8 cellular contexts compared by ENCODE assay signal in the genomic region with DNA sequence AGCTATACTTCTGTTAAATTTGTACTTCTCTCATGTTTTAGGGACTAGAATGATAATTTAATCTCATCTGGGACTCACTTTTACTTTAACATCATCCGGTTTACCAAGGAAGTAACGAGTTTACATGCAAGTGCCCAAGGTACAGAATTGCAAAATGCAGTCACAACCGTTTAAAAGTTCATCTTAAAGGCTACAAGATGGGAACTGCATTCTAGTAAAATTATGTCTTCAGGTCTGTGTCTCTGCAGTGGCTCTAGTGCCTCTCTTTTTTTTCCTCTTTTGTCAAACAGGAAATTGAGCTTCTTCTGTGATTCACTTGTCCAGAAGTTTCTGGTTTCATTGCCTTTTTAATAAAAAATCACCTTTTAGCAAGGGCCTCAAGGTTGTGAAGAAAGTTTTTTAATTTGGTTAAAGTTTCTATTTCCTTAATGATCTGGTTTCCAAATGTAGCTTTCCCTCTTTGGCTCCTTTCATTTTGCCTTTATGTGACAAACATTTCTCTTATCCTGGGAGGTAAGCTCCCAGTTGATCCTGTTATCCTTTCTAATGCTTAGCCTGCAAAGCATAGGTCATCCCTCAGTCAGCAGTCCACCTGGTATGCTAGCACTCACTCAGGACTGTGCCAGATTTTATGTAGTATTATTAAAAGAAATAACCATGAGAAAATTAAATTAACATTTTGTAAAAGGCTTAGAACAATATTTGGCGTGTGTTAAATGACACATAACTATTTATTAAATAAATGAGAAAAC. TPM values are rescaled to one million over a fixed set of nuclear protein-coding genes. Genes with fewer than 3 reads are reported as not detected.
A peak's percentile ranks its signal among the peaks of the same experiment; 100 is the strongest.
DNase-seq lines count a peak whose midpoint lies in the region; ATAC-seq, FAIRE-seq and TF ChIP-seq lines count a peak whose summit lies in the region.

No MANE protein-coding gene starts in this region.

- no peak overlapping the region for H2AFZ ChIP-seq in H9 (ENCODE audit: low read length)

- no peak overlapping the region for H3K18ac ChIP-seq in H9 (ENCODE audit: insufficient read length, low read depth, low read length)

- no peak overlapping the region for H2BK15ac ChIP-seq in H9 (ENCODE audit: low read depth, low read length)

- peak; percentile 39 for FAIRE-seq in RCC 7860 (lab: Jason Lieb, UNC)

- H3K27ac ChIP-seq in H9 (ENCODE audit: insufficient read length, low read depth, low read length), result no peak overlapping the region
- H3K27ac ChIP-seq in rectal smooth muscle tissue (ENCODE audit: low read depth, low read length), result peak overlapping the region; percentile 97

- peaks cover 5 to 19% (median 7%) of the 10 kb centered on the region in 3 experiments; a peak in 6 of 7 replicates for H3K36me3 Mint-ChIP-seq in H9 (ENCODE audit: insufficient read depth in 1 of 3, low read depth in 3 of 3)

- H3K4me3 Mint-ChIP-seq in H9, result peak overlapping the region; percentile 79 to 96

- peak overlapping the region; percentile 89 for H3K4me3 ChIP-seq in epithelial cell of proximal tubule (ENCODE audit: low read depth, low read length)
- peak overlapping the region; percentile 94 for H3K4me3 ChIP-seq in rectal smooth muscle tissue (ENCODE audit: low read length)

- H3K79me1 ChIP-seq in H9 (ENCODE audit: insufficient read depth, low read depth, low read length, poor library complexity, severe bottlenecking), result no peaks in the 10 kb centered on the region

- H4K5ac ChIP-seq in H9 (ENCODE audit: insufficient read length, low read depth, low read length), result no peak overlapping the region

- H3T11ph ChIP-seq in H9 (ENCODE audit: low read length), result no peak overlapping the region

- H4K8ac ChIP-seq in H9 (replicated peaks; ENCODE audit: insufficient read length, low read depth, low read length), result no peak overlapping the region

- ATAC-seq in GM21619 (IDR thresholded peaks at IDR 0.05; ENCODE audit: unreplicated experiment), result no peak

- H3K27ac Mint-ChIP-seq in H9, result peak overlapping the region in 1 of 3 experiments; percentile 73; a peak in 4 of 7 replicates

- no peak overlapping the region for H3K56ac ChIP-seq in H9 (ENCODE audit: insufficient read length, low read depth, low read length)

- no CpG with 5 or more reads among the region's 4 CpGs for WGBS in H9 (ENCODE audit: extremely low coverage, insufficient read length, low lambda C conversion rate)

- no peak overlapping the region for H2BK20ac ChIP-seq in H9 (ENCODE audit: low read depth, low read length, poor library complexity, severe bottlenecking)

- peaks cover 10% of the 10 kb centered on the region for H3K23me2 ChIP-seq in H9 (ENCODE audit: insufficient read length, low read depth, low read length, poor library complexity, severe bottlenecking)

- no peak overlapping the region for H4K91ac ChIP-seq in H9 (ENCODE audit: insufficient read length, low read depth, low read length)

- peak overlapping the region; percentile 92 for H3K4me2 ChIP-seq in H9 (ENCODE audit: insufficient read depth, insufficient read length, low read length)

- no peak overlapping the region for H3K9ac ChIP-seq in H9 (ENCODE audit: extremely low read depth, insufficient read length, low read length)
- H3K9ac ChIP-seq in rectal smooth muscle tissue (ENCODE audit: low read length), result no peak overlapping the region

- H3K36me3 ChIP-seq in rectal smooth muscle tissue (ENCODE audit: control insufficient read depth, insufficient read depth, low read length), result no peaks in the 10 kb centered on the region

- H3K27me3 ChIP-seq in H9 (ENCODE audit: insufficient read depth, low read length), result no peaks in the 10 kb centered on the region
- no peaks in the 10 kb centered on the region for H3K27me3 ChIP-seq in rectal smooth muscle tissue (ENCODE audit: control insufficient read depth, insufficient read depth, low read length)

- H2BK5ac ChIP-seq in H9 (ENCODE audit: insufficient read length, low read length), result no peak overlapping the region

- no peak for DNase-seq in H9
- no peak for DNase-seq in RCC 7860 (ENCODE audit: low spot score)
- DNase-seq in epithelial cell of proximal tubule (ENCODE audit: low read depth), result no peak
- DNase-seq in middle frontal gyrus (ENCODE audit: extremely low spot score, low spot score), result no peak
- no peak for DNase-seq in stimulated activated CD4-positive, alpha-beta T cell treated with anti-CD3 and anti-CD28 coated beads, Interleukin-2, amount 100 ng/mL, for 24 hours
- DNase-seq in NCI-H146 treated with DMSO at 0.1 percent for 48 hours (lab: John Stamatoyannopoulos, UW; ENCODE audit: unreplicated experiment), result no peak

- H3K23ac ChIP-seq in H9 (ENCODE audit: insufficient read length, low read depth, low read length), result no peak overlapping the region

- no peak overlapping the region for H2AK5ac ChIP-seq in H9 (ENCODE audit: insufficient read length, low read length)

- no peaks in the 10 kb centered on the region for H3K9me3 ChIP-seq in H9 (ENCODE audit: control insufficient read depth, low read depth, low read length)

- H2BK12ac ChIP-seq in H9 (ENCODE audit: insufficient read length, low read depth, low read length), result no peak overlapping the region

- H3K4ac ChIP-seq in H9 (ENCODE audit: low read depth, low read length), result no peak overlapping the region

- H3K4me1 ChIP-seq in H9 (ENCODE audit: insufficient read depth, low read length) (no peaks in the 10 kb centered on the region; the same call in 1 of the 2 replicates), rectal smooth muscle tissue (ENCODE audit: control insufficient read depth, insufficient read depth, low read length) (peaks cover 14% of the 10 kb centered on the region)

- peaks cover 32 to 39% of the 10 kb centered on the region in 2 experiments for H3K4me1 Mint-ChIP-seq in H9

- H3K9me3 Mint-ChIP-seq in H9, result no peaks in the 10 kb centered on the region

- TF ChIP-seq CTCF in H9 (conservative IDR thresholded peaks at IDR 0.05), result no peak
- no peak for TF ChIP-seq CTCF in epithelial cell of proximal tubule (conservative IDR thresholded peaks at IDR 0.05; ENCODE audit: low read depth, low read length)

- no peak overlapping the region for H2BK120ac ChIP-seq in H9 (ENCODE audit: low read depth, low read length, poor library complexity, severe bottlenecking)

- H3K79me2 ChIP-seq in H9 (ENCODE audit: insufficient read depth, low read length), result peaks cover 25% of the 10 kb centered on the region; the same call in 1 of the 2 replicates

- H4K20me1 ChIP-seq in H9 (ENCODE audit: control insufficient read depth, insufficient read depth, insufficient read length), result no peaks in the 10 kb centered on the region

- no peak overlapping the region for H3K14ac ChIP-seq in H9 (ENCODE audit: insufficient read depth, low read length)

- H3K27me3 Mint-ChIP-seq in H9 (ENCODE audit: low read depth), result no peaks in the 10 kb centered on the region

RNA-seq across cellular contexts. Expression of a gene that starts 2.4 kb away (rescaled TPM):
- total RNA-seq in H9 (2021) (69.3 and 70.6 TPM in 2 replicates), epithelial cell of proximal tubule (123 and 246 TPM in 2 replicates)
